Comparison of ENCODE assay signal across 23 cellular contexts in the genomic region with DNA sequence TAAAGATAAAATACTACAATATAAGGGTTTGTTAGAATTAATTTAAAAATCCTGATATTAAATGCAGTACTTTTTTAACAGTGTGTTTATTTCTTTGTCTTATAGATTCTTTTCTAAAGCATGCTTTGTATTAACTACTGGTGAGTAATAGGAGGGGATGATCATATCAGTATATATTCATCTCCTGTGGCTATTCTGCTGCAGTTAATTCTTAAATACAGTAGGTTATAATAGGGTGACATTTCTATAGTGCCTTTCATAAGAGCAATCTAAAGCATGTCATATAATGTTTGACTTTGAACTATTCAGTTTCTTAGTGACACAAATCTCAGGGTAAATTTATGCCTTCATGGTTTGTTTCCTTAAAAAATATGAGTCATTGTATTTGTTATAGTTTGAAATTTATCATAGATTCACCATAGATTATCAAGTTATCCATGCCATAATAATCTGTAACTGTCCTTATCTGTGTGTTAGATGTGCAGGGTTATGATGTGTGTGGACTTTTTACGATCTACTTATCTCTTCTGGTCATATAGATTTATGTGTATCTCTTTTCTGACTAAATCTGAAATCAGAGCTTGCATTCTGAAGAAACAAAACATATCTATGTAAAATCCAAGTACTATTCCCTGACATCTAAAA.
DNase-seq lines count a peak whose midpoint lies in the region; ATAC-seq and TF ChIP-seq lines count a peak whose summit lies in the region.
"Had no signal": no experiment of that assay in that cellular context is flagged by ENCODE, and none has a peak within 500 bp of the region (broad histone marks: within the 10 kb centered on the region; RNA-seq: fewer than 3 reads in every experiment).

No MANE protein-coding gene starts in this region.

- peaks cover 33% of the 10 kb centered on the region for H3K4me1 ChIP-seq in HUES48 (ENCODE audit: control insufficient read depth, insufficient read depth, low read length)
- H3K4me1 ChIP-seq in neuronal stem cell (ENCODE audit: control insufficient read depth in 2 of 2, insufficient read depth in 1 of 2, low read depth in 1 of 2, low read length in 2 of 2): peaks cover 5 to 26% of the 10 kb centered on the region in 2 donors
- H3K4me1 ChIP-seq in esophagus squamous epithelium: no peaks in the 10 kb centered on the region
- H3K4me1 ChIP-seq: prostate gland, suprapubic skin, uterus had no signal

- H3K4me3 ChIP-seq in HUES48 (ENCODE audit: low read depth, low read length) (no peak overlapping the region; the same call in 1 of the 2 replicates), neuronal stem cell (ENCODE audit: low read length in 2 of 2) (no peak overlapping the region), esophagus squamous epithelium (no peak overlapping the region)
- H3K4me3 ChIP-seq: GM12878, prostate gland, suprapubic skin, uterus had no signal

- H4K8ac ChIP-seq in neuronal stem cell (ENCODE audit: low read depth, low read length): no peak overlapping the region

- peak overlapping the region; percentile 50 for H3K27ac ChIP-seq in HUES48 (ENCODE audit: low read depth, low read length)
- H3K27ac ChIP-seq in neuronal stem cell (replicated peaks; ENCODE audit: low read length): no peak overlapping the region
- no peak overlapping the region for H3K27ac ChIP-seq in esophagus squamous epithelium
- H3K27ac ChIP-seq: dorsolateral prefrontal cortex, prostate gland, suprapubic skin, uterus had no signal

- WGBS in neuronal stem cell (ENCODE audit: extremely low coverage in 2 of 2, insufficient read length in 2 of 2, insufficient replicate concordance in 1 of 2), 2 donors: no CpG with 5 or more reads among the region's 1 CpG
- WGBS in esophagus squamous epithelium, 2 donors: 43 to 48% methylated on average over 1 of the region's 1 CpG

- no peaks in the 10 kb centered on the region for H3K79me1 ChIP-seq in neuronal stem cell (ENCODE audit: low read depth, low read length)

- H2AFZ ChIP-seq in neuronal stem cell (ENCODE audit: low read length): peak overlapping the region; percentile 8

- TF ChIP-seq CTCF in esophagus squamous epithelium (IDR thresholded peaks at IDR 0.05): no peak

- no peak overlapping the region for H2BK5ac ChIP-seq in neuronal stem cell (ENCODE audit: low read length)

- H3K27me3 Mint-ChIP-seq in stimulated activated naive CD8-positive, alpha-beta T cell treated with anti-CD3 and anti-CD28 coated beads, Interleukin-15, amount 100 ng/mL, for 72 hours: no peaks in the 10 kb centered on the region
- H3K27me3 Mint-ChIP-seq: activated T-cell treated with anti-CD3 and anti-CD28 coated beads, Interleukin-2, amount 50 U/mL, for 24 hours; CD4-positive, alpha-beta T cell; T-cell had no signal

- no peaks in the 10 kb centered on the region for H3K27me3 ChIP-seq in HUES48 (ENCODE audit: control insufficient read depth, insufficient read depth, low read length)
- no peaks in the 10 kb centered on the region for H3K27me3 ChIP-seq in neuronal stem cell (ENCODE audit: control insufficient read depth in 3 of 3, insufficient read depth in 3 of 3, low read depth in 1 of 3, low read length in 3 of 3)
- no peaks in the 10 kb centered on the region for H3K27me3 ChIP-seq in esophagus squamous epithelium
- H3K27me3 ChIP-seq: dorsolateral prefrontal cortex, suprapubic skin, uterus had no signal

- no peak overlapping the region for H3K4me2 ChIP-seq in neuronal stem cell (ENCODE audit: insufficient read depth, low read length, poor library complexity, severe bottlenecking)

- H2AK5ac ChIP-seq in neuronal stem cell (ENCODE audit: low read depth, low read length): no peak overlapping the region

- H3K36me3 ChIP-seq in HUES48 (ENCODE audit: control insufficient read depth, insufficient read depth, low read length) (no peaks in the 10 kb centered on the region), neuronal stem cell (replicated peaks in 1 of 2; ENCODE audit: control insufficient read depth in 2 of 2, insufficient read depth in 2 of 2, low read length in 2 of 2) (no peaks in the 10 kb centered on the region), esophagus squamous epithelium (no peaks in the 10 kb centered on the region)
- H3K36me3 ChIP-seq: prostate gland, suprapubic skin, uterus had no signal

- no peak overlapping the region for H3K4ac ChIP-seq in neuronal stem cell (ENCODE audit: low read length)

- no peak overlapping the region for H4K91ac ChIP-seq in neuronal stem cell (ENCODE audit: low read depth, low read length, poor library complexity)

- no peak overlapping the region for H2BK12ac ChIP-seq in neuronal stem cell (ENCODE audit: low read length)

- intact Hi-C loops in esophagus squamous epithelium (cut with DNase I): no loop called here

- H2BK120ac ChIP-seq in neuronal stem cell (ENCODE audit: low read depth, low read length): no peak overlapping the region

- no peak for TF ChIP-seq POLR2A in esophagus squamous epithelium (IDR thresholded peaks at IDR 0.05)

- no peak overlapping the region for H3K4me3 Mint-ChIP-seq in stimulated activated naive CD8-positive, alpha-beta T cell treated with anti-CD3 and anti-CD28 coated beads, Interleukin-15, amount 100 ng/mL, for 72 hours
- H3K4me3 Mint-ChIP-seq: activated T-cell treated with anti-CD3 and anti-CD28 coated beads, Interleukin-2, amount 50 U/mL, for 24 hours; CD4-positive, alpha-beta T cell; immature natural killer cell; neural crest cell; T-cell had no signal

- H2BK15ac ChIP-seq in neuronal stem cell (ENCODE audit: low read length): no peak overlapping the region

- H3K9me3 ChIP-seq in HUES48 (ENCODE audit: control insufficient read depth, insufficient read depth, low read length) (no peaks in the 10 kb centered on the region), neuronal stem cell (replicated peaks in 1 of 2; ENCODE audit: control insufficient read depth in 2 of 2, insufficient read depth in 1 of 2, low read depth in 1 of 2, low read length in 2 of 2) (no peaks in the 10 kb centered on the region), esophagus squamous epithelium (no peaks in the 10 kb centered on the region)
- H3K9me3 ChIP-seq: prostate gland, suprapubic skin, uterus had no signal

- no peak overlapping the region for H3K23ac ChIP-seq in neuronal stem cell (ENCODE audit: low read depth, low read length, poor library complexity)

- H3K4me1 Mint-ChIP-seq in stimulated activated naive CD8-positive, alpha-beta T cell treated with anti-CD3 and anti-CD28 coated beads, Interleukin-15, amount 100 ng/mL, for 72 hours: no peaks in the 10 kb centered on the region
- H3K4me1 Mint-ChIP-seq: immature natural killer cell, T-cell had no signal

- DNase-seq in EL (peak; percentile 20), amniotic epithelial cell (ENCODE audit: low read depth) (peak; percentile 17), neuronal stem cell (ENCODE audit: low spot score) (no peak), NCI-H82 (lab: John Stamatoyannopoulos, UW) (no peak), esophagus squamous epithelium (lab: John Stamatoyannopoulos, UW) (no peak)
- DNase-seq in stimulated activated naive CD8-positive, alpha-beta T cell treated with anti-CD3 and anti-CD28 coated beads, Interleukin-15, amount 100 ng/mL, for 72 hours: no peak
- DNase-seq: activated CD8-positive, alpha-beta memory T cell treated with anti-CD3 and anti-CD28 coated beads for 24 hours; activated naive CD4-positive, alpha-beta T cell treated with Interleukin-2 at 50 U/mL for 16 hours; activated T-cell treated with anti-CD3 and anti-CD28 coated beads, Interleukin-2, amount 50 U/mL, for 24 hours; CD4-positive, alpha-beta T cell; central memory CD4-positive, alpha-beta T cell; dorsolateral prefrontal cortex; immature natural killer cell; NCI-H2171 treated with DMSO at 0.1 percent for 48 hours; NCI-H526 treated with DMSO at 0.1 percent for 48 hours; T-cell; uterus had no signal

- no peak overlapping the region for H3K27ac Mint-ChIP-seq in stimulated activated naive CD8-positive, alpha-beta T cell treated with anti-CD3 and anti-CD28 coated beads, Interleukin-15, amount 100 ng/mL, for 72 hours
- H3K27ac Mint-ChIP-seq: activated T-cell treated with anti-CD3 and anti-CD28 coated beads, Interleukin-2, amount 50 U/mL, for 24 hours; CD4-positive, alpha-beta T cell; immature natural killer cell; T-cell had no signal

- no peaks in the 10 kb centered on the region for H3K9me3 Mint-ChIP-seq in stimulated activated naive CD8-positive, alpha-beta T cell treated with anti-CD3 and anti-CD28 coated beads, Interleukin-15, amount 100 ng/mL, for 72 hours
- H3K9me3 Mint-ChIP-seq: activated T-cell treated with anti-CD3 and anti-CD28 coated beads, Interleukin-2, amount 50 U/mL, for 24 hours; CD4-positive, alpha-beta T cell had no signal

- no peak for ATAC-seq in stimulated activated naive CD8-positive, alpha-beta T cell treated with anti-CD3 and anti-CD28 coated beads, Interleukin-15, amount 100 ng/mL, for 72 hours
- ATAC-seq: GM12878, Right ventricle myocardium inferior, T-cell had no signal

- no peak overlapping the region for H3K14ac ChIP-seq in neuronal stem cell (ENCODE audit: low read length)

- no peak overlapping the region for H3K9ac ChIP-seq in HUES48 (ENCODE audit: low read depth, low read length)
- H3K9ac ChIP-seq in neuronal stem cell (ENCODE audit: low read depth, low read length, poor library complexity): no peak overlapping the region

- no peak overlapping the region for H3K18ac ChIP-seq in neuronal stem cell (ENCODE audit: low read length)

Comparison
In these comparisons a context has a peak if more than half of its experiments do, and no peak if none do; other contexts are left out.
1. DNase-seq: peak in EL (single experiment) and amniotic epithelial cell (single experiment); none in neuronal stem cell (single experiment), NCI-H82 (single experiment), esophagus squamous epithelium (single experiment) and stimulated activated naive CD8-positive, alpha-beta T cell treated with anti-CD3 and anti-CD28 coated beads, Interleukin-15, amount 100 ng/mL, for 72 hours (0 of 2).